In the genomic region with DNA sequence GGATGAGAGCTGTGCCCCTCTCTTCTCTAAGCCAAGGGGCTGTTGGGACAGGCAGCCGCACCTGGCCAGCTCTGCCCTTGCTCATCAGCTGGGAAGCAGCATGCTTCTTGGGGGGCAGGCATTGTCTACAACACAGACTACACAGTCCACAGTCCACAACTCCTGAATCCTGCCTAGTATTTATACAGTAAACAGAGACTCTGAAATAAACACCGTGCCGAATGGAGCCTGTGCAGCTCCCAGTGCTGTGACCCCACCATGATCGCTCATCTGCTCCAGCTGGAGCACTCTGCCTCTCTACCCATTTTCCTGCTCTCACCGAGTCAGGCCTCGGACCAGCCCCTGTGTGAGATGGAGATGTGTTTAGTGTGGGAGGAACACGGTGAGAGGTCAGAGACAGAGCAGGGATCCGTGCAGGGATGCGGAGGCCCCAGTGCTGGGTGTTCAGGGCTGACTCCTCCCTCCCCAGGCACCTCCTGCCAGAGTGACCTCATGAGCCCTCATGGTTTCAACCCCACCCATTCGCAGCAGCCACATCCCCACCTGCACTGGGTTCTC, we compare ENCODE assay signal across 24 cellular contexts.
"Had no signal": no experiment of that assay in that cellular context is flagged by ENCODE, and none has a peak within 500 bp of the region (broad histone marks: within the 10 kb centered on the region; RNA-seq: fewer than 3 reads in every experiment).

No MANE protein-coding gene starts in this region.

- H3K27ac Mint-ChIP-seq: nephron; neural progenitor cell; stimulated activated memory B cell treated with anti-CD40 and anti-IgM and Interleukin-4, amounts not matched to agents 10 μg/mL and 1 μg/mL and 100 μg/mL, for 72 hours; type B pancreatic cell had no signal

- H3K4me3 Mint-ChIP-seq: naive thymus-derived CD4-positive, alpha-beta T cell; nephron; neural progenitor cell; stimulated activated memory B cell treated with anti-CD40 and anti-IgM and Interleukin-4, amounts not matched to agents 10 μg/mL and 1 μg/mL and 100 μg/mL, for 72 hours; type B pancreatic cell had no signal

- H3K9ac ChIP-seq: neural progenitor cell had no signal

- H3K36me3 ChIP-seq: gastrocnemius medialis, neural progenitor cell, ovary, sigmoid colon, tibial artery had no signal

- H3K4me2 ChIP-seq: neural progenitor cell had no signal

- DNase-seq: cerebellar nuclear complex; dorsolateral prefrontal cortex; effector CD4-positive, alpha-beta T cell; foreskin fibroblast; gastrocnemius medialis; mesenchymal stem cell; midbrain; naive thymus-derived CD4-positive, alpha-beta T cell; nucleus accumbens; ovary; sigmoid colon; stimulated activated CD4-positive, alpha-beta T cell treated with anti-CD3 and anti-CD28 coated beads, Interleukin-2, amount 100 ng/mL, for 24 hours; stimulated activated CD4-positive, alpha-beta T cell treated with anti-CD3 and anti-CD28 coated beads, Interleukin-4, amount 100 ng/mL, for 4 hours; stimulated activated naive CD8-positive, alpha-beta T cell treated with anti-CD3 and anti-CD28 coated beads, Interleukin-15, Interleukin-2, amounts not matched to agents 100 U/mL and 50 U/mL, for 24 hours; substantia nigra; testis; tibial artery had no signal

- H3K27me3 ChIP-seq: dorsolateral prefrontal cortex, gastrocnemius medialis, neural progenitor cell, ovary, sigmoid colon, testis had no signal

- H3K27me3 Mint-ChIP-seq: type B pancreatic cell had no signal

- H3K4me1 Mint-ChIP-seq: nephron; stimulated activated memory B cell treated with anti-CD40 and anti-IgM and Interleukin-4, amounts not matched to agents 10 μg/mL and 1 μg/mL and 100 μg/mL, for 72 hours had no signal

- H3K4me1 ChIP-seq: gastrocnemius medialis, neural progenitor cell, sigmoid colon, testis, tibial artery had no signal

- H3K27ac ChIP-seq: dorsolateral prefrontal cortex, epithelial cell of prostate, gastrocnemius medialis, neural progenitor cell, ovary, sigmoid colon, testis, tibial artery had no signal

- H3K4me3 ChIP-seq: dorsolateral prefrontal cortex, gastrocnemius medialis, neural progenitor cell, ovary, sigmoid colon, testis, tibial artery had no signal

- H3K36me3 Mint-ChIP-seq: stimulated activated memory B cell treated with anti-CD40 and anti-IgM and Interleukin-4, amounts not matched to agents 10 μg/mL and 1 μg/mL and 100 μg/mL, for 72 hours; type B pancreatic cell had no signal

- H2AFZ ChIP-seq: neural progenitor cell had no signal

- H3K9me3 ChIP-seq: gastrocnemius medialis, ovary, testis had no signal

- ATAC-seq: esophagus mucosa; gastrocnemius medialis; left lobe of liver; naive thymus-derived CD4-positive, alpha-beta T cell; stimulated activated memory B cell treated with anti-CD40 and anti-IgM and Interleukin-4, amounts not matched to agents 10 μg/mL and 1 μg/mL and 100 μg/mL, for 72 hours; stimulated activated naive CD8-positive, alpha-beta T cell treated with anti-CD3 and anti-CD28 coated beads, Interleukin-15, Interleukin-2, amounts not matched to agents 100 U/mL and 50 U/mL, for 24 hours had no signal
